Comparison of ENCODE assay signal across 30 cellular contexts in genomic region chr3:121844892-121845291, GRCh38.
"Had no signal": no experiment of that assay in that cellular context is flagged by ENCODE, and none has a peak within 500 bp of the region (broad histone marks: within the 10 kb centered on the region; RNA-seq: fewer than 3 reads in every experiment).

No MANE protein-coding gene starts in this region.

- H3K4me1 ChIP-seq: gastrocnemius medialis had no signal

- H3K36me3 ChIP-seq: brain microvascular endothelial cell had no signal

- H3K36me3 Mint-ChIP-seq: activated naive CD8-positive, alpha-beta T cell had no signal

- H3K27ac ChIP-seq: brain microvascular endothelial cell, coronary artery, dorsolateral prefrontal cortex, gastrocnemius medialis had no signal

- H3K4me1 Mint-ChIP-seq: activated CD4-positive, alpha-beta memory T cell treated with anti-CD3 and anti-CD28 coated beads, Interleukin-2, amount 10 ng/mL, durations not matched to agents 7 days and 5 days; activated CD4-positive, alpha-beta T cell treated with anti-CD3 and anti-CD28 coated beads, Interleukin-2, amount 10 ng/mL, durations not matched to agents 7 days and 5 days; central memory CD8-positive, alpha-beta T cell had no signal

- DNase-seq: activated CD4-positive, alpha-beta memory T cell treated with anti-CD3 and anti-CD28 coated beads, Interleukin-2, amount 10 ng/mL, durations not matched to agents 7 days and 5 days; activated CD4-positive, alpha-beta T cell treated with anti-CD3 and anti-CD28 coated beads for 1 hour; activated CD4-positive, alpha-beta T cell treated with anti-CD3 and anti-CD28 coated beads for 4 hours; activated CD4-positive, alpha-beta T cell treated with anti-CD3 and anti-CD28 coated beads, Interleukin-2, amount 10 ng/mL, durations not matched to agents 7 days and 5 days; activated CD4-positive, alpha-beta T cell treated with anti-CD3 and anti-CD28 coated beads, Interleukin-2, amount 50 U/mL, for 4 hours; activated CD8-positive, alpha-beta memory T cell treated with anti-CD3 and anti-CD28 coated beads, Interleukin-2, amount 50 U/mL, for 48 hours; activated gamma-delta T cell treated with Interleukin-2 at 50 U/mL for 16 hours; activated naive CD4-positive, alpha-beta T cell treated with anti-CD3 and anti-CD28 coated beads, Interleukin-2, amount 50 U/mL, for 16 hours; activated naive CD4-positive, alpha-beta T cell treated with Interleukin-2 at 50 U/mL for 16 hours; activated T-cell treated with anti-CD3 and anti-CD28 coated beads for 4 hours; activated T-cell treated with anti-CD3 and anti-CD28 coated beads, Interleukin-2, amount 50 U/mL, for 24 hours; activated T-cell treated with anti-CD3 and anti-CD28 coated beads, Interleukin-2, amount 50 U/mL, for 72 hours; amniotic stem cell; anterior cingulate cortex; brain microvascular endothelial cell; dorsolateral prefrontal cortex; effector memory CD4-positive, alpha-beta T cell; endodermal cell; foreskin fibroblast; gastrocnemius medialis; glutamatergic neuron; T-helper 1 cell; T-helper 17 cell; T1000 had no signal

- H3K4me3 Mint-ChIP-seq: activated CD4-positive, alpha-beta memory T cell treated with anti-CD3 and anti-CD28 coated beads, Interleukin-2, amount 10 ng/mL, durations not matched to agents 7 days and 5 days; activated CD4-positive, alpha-beta T cell treated with anti-CD3 and anti-CD28 coated beads, Interleukin-2, amount 10 ng/mL, durations not matched to agents 7 days and 5 days; activated naive CD8-positive, alpha-beta T cell; activated T-cell treated with anti-CD3 and anti-CD28 coated beads, Interleukin-2, amount 50 U/mL, for 24 hours; activated T-cell treated with anti-CD3 and anti-CD28 coated beads, Interleukin-2, amount 50 U/mL, for 72 hours; central memory CD8-positive, alpha-beta T cell; dendritic cell treated with granulocyte-macrophage colony-stimulating factor and Interleukin-4, amounts not matched to agents 40 ng/mL and 50 ng/mL, for 4 days; endodermal cell; T-helper 17 cell; T-helper 2 cell treated with Interferon-gamma antibody and Interleukin-4, amounts not matched to agents 5 μg/mL and 100 μg/mL, for 36 hours had no signal

- H3K9me3 Mint-ChIP-seq: activated CD4-positive, alpha-beta memory T cell treated with anti-CD3 and anti-CD28 coated beads, Interleukin-2, amount 10 ng/mL, durations not matched to agents 7 days and 5 days; activated CD4-positive, alpha-beta T cell treated with anti-CD3 and anti-CD28 coated beads, Interleukin-2, amount 10 ng/mL, durations not matched to agents 7 days and 5 days; activated T-cell treated with anti-CD3 and anti-CD28 coated beads, Interleukin-2, amount 50 U/mL, for 24 hours; activated T-cell treated with anti-CD3 and anti-CD28 coated beads, Interleukin-2, amount 50 U/mL, for 72 hours; central memory CD8-positive, alpha-beta T cell; dendritic cell treated with granulocyte-macrophage colony-stimulating factor and Interleukin-4, amounts not matched to agents 40 ng/mL and 50 ng/mL, for 4 days; T-helper 2 cell treated with Interferon-gamma antibody and Interleukin-4, amounts not matched to agents 5 μg/mL and 100 μg/mL, for 36 hours had no signal

- H3K27me3 Mint-ChIP-seq: activated CD4-positive, alpha-beta memory T cell treated with anti-CD3 and anti-CD28 coated beads, Interleukin-2, amount 10 ng/mL, durations not matched to agents 7 days and 5 days; activated CD4-positive, alpha-beta T cell treated with anti-CD3 and anti-CD28 coated beads, Interleukin-2, amount 10 ng/mL, durations not matched to agents 7 days and 5 days; activated naive CD8-positive, alpha-beta T cell; activated T-cell treated with anti-CD3 and anti-CD28 coated beads, Interleukin-2, amount 50 U/mL, for 24 hours; central memory CD8-positive, alpha-beta T cell; dendritic cell treated with granulocyte-macrophage colony-stimulating factor and Interleukin-4, amounts not matched to agents 40 ng/mL and 50 ng/mL, for 4 days; T-helper 17 cell had no signal

- H3K27ac Mint-ChIP-seq: activated CD4-positive, alpha-beta memory T cell treated with anti-CD3 and anti-CD28 coated beads, Interleukin-2, amount 10 ng/mL, durations not matched to agents 7 days and 5 days; activated CD4-positive, alpha-beta T cell treated with anti-CD3 and anti-CD28 coated beads, Interleukin-2, amount 10 ng/mL, durations not matched to agents 7 days and 5 days; activated naive CD8-positive, alpha-beta T cell; activated T-cell treated with anti-CD3 and anti-CD28 coated beads, Interleukin-2, amount 50 U/mL, for 24 hours; activated T-cell treated with anti-CD3 and anti-CD28 coated beads, Interleukin-2, amount 50 U/mL, for 72 hours; dendritic cell treated with granulocyte-macrophage colony-stimulating factor and Interleukin-4, amounts not matched to agents 40 ng/mL and 50 ng/mL, for 4 days; endodermal cell; T-helper 17 cell; T-helper 2 cell treated with Interferon-gamma antibody and Interleukin-4, amounts not matched to agents 5 μg/mL and 100 μg/mL, for 36 hours had no signal

- H3K4me3 ChIP-seq: coronary artery, dorsolateral prefrontal cortex, gastrocnemius medialis had no signal

- ATAC-seq: activated T-cell treated with anti-CD3 and anti-CD28 coated beads, Interleukin-2, amount 50 U/mL, for 72 hours; esophagus mucosa; gastrocnemius medialis; T-helper 17 cell had no signal

- H3K27me3 ChIP-seq: brain microvascular endothelial cell, dorsolateral prefrontal cortex, gastrocnemius medialis had no signal

- H3K9me3 ChIP-seq: gastrocnemius medialis had no signal
